Comparison of ENCODE assay signal across 12 cellular contexts in genomic region chr6:118419448-118420394, GRCh38.
DNase-seq lines count a peak whose midpoint lies in the region; ATAC-seq lines count a peak whose summit lies in the region.
"Had no signal": no experiment of that assay in that cellular context is flagged by ENCODE, and none has a peak within 500 bp of the region (broad histone marks: within the 10 kb centered on the region; RNA-seq: fewer than 3 reads in every experiment).

No MANE protein-coding gene starts in this region.

- no peaks in the 10 kb centered on the region for H3K27me3 Mint-ChIP-seq in activated T-helper 2 cell treated with anti-CD3 and anti-CD28 coated beads, Interferon-gamma antibody, Interleukin-2, Interleukin-4, amounts not matched to agents 10 μg/mL and 5 μg/mL and 100 μg/mL, durations not matched to agents 14 hours and 24 hours and 36 hours (ENCODE audit: low read depth)
- H3K27me3 Mint-ChIP-seq: IgD-negative memory B cell had no signal

- H3K36me3 Mint-ChIP-seq in activated T-helper 2 cell treated with anti-CD3 and anti-CD28 coated beads, Interferon-gamma antibody, Interleukin-2, Interleukin-4, amounts not matched to agents 10 μg/mL and 5 μg/mL and 100 μg/mL, durations not matched to agents 14 hours and 24 hours and 36 hours (ENCODE audit: low read depth), result no peaks in the 10 kb centered on the region

- ATAC-seq in HG02840 (IDR thresholded peaks at IDR 0.05; ENCODE audit: low FRiP score, unreplicated experiment), result no peak
- no peak for ATAC-seq in HG02981 (IDR thresholded peaks at IDR 0.05; ENCODE audit: unreplicated experiment)
- ATAC-seq: GM12878, HCT116 had no signal

- H3K4me1 Mint-ChIP-seq in activated T-helper 2 cell treated with anti-CD3 and anti-CD28 coated beads, Interferon-gamma antibody, Interleukin-2, Interleukin-4, amounts not matched to agents 10 μg/mL and 5 μg/mL and 100 μg/mL, durations not matched to agents 14 hours and 24 hours and 36 hours (ENCODE audit: low read depth), result no peaks in the 10 kb centered on the region
- H3K4me1 Mint-ChIP-seq: CD4-positive, CD25-positive, alpha-beta regulatory T cell; IgD-negative memory B cell had no signal

- intact Hi-C loops in activated T-helper 2 cell treated with anti-CD3 and anti-CD28 coated beads, Interferon-gamma antibody, Interleukin-2, Interleukin-4, amounts not matched to agents 10 μg/mL and 5 μg/mL and 100 μg/mL, durations not matched to agents 14 hours and 24 hours and 36 hours (cut with micrococcal nuclease), result no loop called here

- no peaks in the 10 kb centered on the region for H3K9me3 Mint-ChIP-seq in activated T-helper 2 cell treated with anti-CD3 and anti-CD28 coated beads, Interferon-gamma antibody, Interleukin-2, Interleukin-4, amounts not matched to agents 10 μg/mL and 5 μg/mL and 100 μg/mL, durations not matched to agents 14 hours and 24 hours and 36 hours

- no peak overlapping the region for H3K4me3 Mint-ChIP-seq in activated T-helper 2 cell treated with anti-CD3 and anti-CD28 coated beads, Interferon-gamma antibody, Interleukin-2, Interleukin-4, amounts not matched to agents 10 μg/mL and 5 μg/mL and 100 μg/mL, durations not matched to agents 14 hours and 24 hours and 36 hours (ENCODE audit: low read depth)
- H3K4me3 Mint-ChIP-seq: CD4-positive, CD25-positive, alpha-beta regulatory T cell; IgD-negative memory B cell had no signal

- DNase-seq in AG08395 (ENCODE audit: low spot score) (peak; percentile 1), EH (ENCODE audit: low read depth) (peak; percentile 36), amniotic epithelial cell (ENCODE audit: low read depth) (peak; percentile 51), iPS-NIHi7 (ENCODE audit: extremely low spot score) (peak; percentile 3), NCI-H2029 (lab: John Stamatoyannopoulos, UW) (no peak)
- DNase-seq in activated T-helper 2 cell treated with anti-CD3 and anti-CD28 coated beads, Interferon-gamma antibody, Interleukin-2, Interleukin-4, amounts not matched to agents 10 μg/mL and 5 μg/mL and 100 μg/mL, durations not matched to agents 14 hours and 24 hours and 36 hours (ENCODE audit: low spot score), result no peak
- DNase-seq: CD4-positive, CD25-positive, alpha-beta regulatory T cell had no signal

- no peak overlapping the region for H3K27ac Mint-ChIP-seq in activated T-helper 2 cell treated with anti-CD3 and anti-CD28 coated beads, Interferon-gamma antibody, Interleukin-2, Interleukin-4, amounts not matched to agents 10 μg/mL and 5 μg/mL and 100 μg/mL, durations not matched to agents 14 hours and 24 hours and 36 hours
- H3K27ac Mint-ChIP-seq: CD4-positive, CD25-positive, alpha-beta regulatory T cell; IgD-negative memory B cell had no signal

Comparison
In these comparisons a context has a peak if more than half of its experiments do, and no peak if none do; other contexts are left out.
1. DNase-seq: peak in AG08395 (single experiment), EH (single experiment), amniotic epithelial cell (single experiment) and iPS-NIHi7 (single experiment); none in activated T-helper 2 cell treated with anti-CD3 and anti-CD28 coated beads, Interferon-gamma antibody, Interleukin-2, Interleukin-4, amounts not matched to agents 10 μg/mL and 5 μg/mL and 100 μg/mL, durations not matched to agents 14 hours and 24 hours and 36 hours (single experiment) and NCI-H2029 (single experiment).